ENCODE assay signal across 18 cellular contexts in the genomic region with DNA sequence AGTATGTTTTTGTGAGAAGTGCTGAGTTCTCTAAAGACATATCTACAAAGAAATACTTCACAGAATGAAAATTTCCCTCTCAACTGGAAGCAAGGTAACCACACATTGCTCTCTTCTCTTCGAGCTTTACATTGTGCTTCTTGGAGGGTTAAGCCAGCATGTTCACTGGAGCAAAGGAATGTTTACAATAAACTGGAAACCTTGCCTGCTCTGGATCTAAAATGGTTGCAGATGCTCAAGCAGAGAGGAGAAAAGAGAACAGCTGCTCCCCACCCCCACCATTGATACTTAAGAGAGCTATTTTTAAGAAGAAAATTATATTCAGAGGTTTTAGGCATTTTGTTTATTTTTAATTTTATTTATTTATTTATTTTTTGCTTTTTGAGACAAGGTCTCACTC.
"Had no signal": no experiment of that assay in that cellular context is flagged by ENCODE, and none has a peak within 500 bp of the region (broad histone marks: within the 10 kb centered on the region; RNA-seq: fewer than 3 reads in every experiment).

No MANE protein-coding gene starts in this region.

- ATAC-seq: foreskin keratinocyte, left cardiac atrium, left ventricle myocardium superior, natural killer cell had no signal

- DNase-seq: colonic mucosa; dermis blood vessel endothelial cell; foreskin keratinocyte; kidney; left cardiac atrium; left ventricle myocardium superior; mesenchymal stem cell; natural killer cell; nucleus accumbens; ovary; sigmoid colon; stimulated activated naive CD4-positive, alpha-beta T cell had no signal

- H3K9me3 ChIP-seq: colonic mucosa, ovary, right atrium auricular region, sigmoid colon had no signal

- H3K4me3 ChIP-seq: colonic mucosa, lung, ovary, right atrium auricular region, sigmoid colon, skin epidermis had no signal

- H3K27ac ChIP-seq: colonic mucosa, foreskin keratinocyte, ovary, right atrium auricular region, sigmoid colon, skin epidermis had no signal

- H3K9me3 Mint-ChIP-seq: natural killer cell, neural crest cell, type B pancreatic cell had no signal

- H3K27me3 Mint-ChIP-seq: type B pancreatic cell had no signal

- H3K4me1 Mint-ChIP-seq: natural killer cell had no signal

- H3K4me1 ChIP-seq: colonic mucosa, foreskin keratinocyte, right atrium auricular region, sigmoid colon had no signal

- H3K36me3 ChIP-seq: colonic mucosa, ovary, right atrium auricular region, sigmoid colon had no signal

- H3K36me3 Mint-ChIP-seq: natural killer cell, type B pancreatic cell had no signal

- H3K27ac Mint-ChIP-seq: natural killer cell, type B pancreatic cell had no signal

- FAIRE-seq: kidney, urothelium cell line had no signal

- H3K4me3 Mint-ChIP-seq: natural killer cell, neural crest cell, type B pancreatic cell had no signal

- H3K27me3 ChIP-seq: colonic mucosa, foreskin keratinocyte, ovary, right atrium auricular region, sigmoid colon had no signal
